In genomic region chr17:7191571-7192270, GRCh38 we compare ENCODE assay signal across 8 cellular contexts. TPM values are rescaled to one million over a fixed set of nuclear protein-coding genes. Genes with fewer than 3 reads are reported as not detected.
A peak's percentile ranks its signal among the peaks of the same experiment; 100 is the strongest.
DNase-seq lines count a peak whose midpoint lies in the region; ATAC-seq lines count a peak whose summit lies in the region.

No MANE protein-coding gene starts in this region.

- no peak overlapping the region for H3K27ac Mint-ChIP-seq in activated naive CD8-positive, alpha-beta T cell treated with anti-CD3 and anti-CD28 coated beads, Interleukin-2, amount 10 ng/mL, durations not matched to agents 7 days and 5 days
- no peak overlapping the region for H3K27ac Mint-ChIP-seq in activated naive CD8-positive, alpha-beta T cell treated with anti-CD3 and anti-CD28 coated beads for 36 hours

- H3K9me3 Mint-ChIP-seq in activated naive CD8-positive, alpha-beta T cell treated with anti-CD3 and anti-CD28 coated beads, Interleukin-2, amount 10 ng/mL, durations not matched to agents 7 days and 5 days = no peaks in the 10 kb centered on the region
- H3K9me3 Mint-ChIP-seq in activated naive CD8-positive, alpha-beta T cell treated with anti-CD3 and anti-CD28 coated beads for 36 hours = no peaks in the 10 kb centered on the region

- ATAC-seq in activated naive CD8-positive, alpha-beta T cell treated with anti-CD3 and anti-CD28 coated beads, Interleukin-2, amount 10 ng/mL, durations not matched to agents 7 days and 5 days (ENCODE audit: low read depth) = peak; percentile 55
- ATAC-seq in GM18519 (IDR thresholded peaks at IDR 0.05; ENCODE audit: low FRiP score, unreplicated experiment) (no peak), GM19328 (IDR thresholded peaks at IDR 0.05; ENCODE audit: unreplicated experiment) (no peak)

- H3K36me3 Mint-ChIP-seq in activated naive CD8-positive, alpha-beta T cell treated with anti-CD3 and anti-CD28 coated beads, Interleukin-2, amount 10 ng/mL, durations not matched to agents 7 days and 5 days = peaks cover 4% of the 10 kb centered on the region
- peaks cover 3% of the 10 kb centered on the region for H3K36me3 Mint-ChIP-seq in activated naive CD8-positive, alpha-beta T cell treated with anti-CD3 and anti-CD28 coated beads for 36 hours

- no peaks in the 10 kb centered on the region for H3K27me3 Mint-ChIP-seq in activated naive CD8-positive, alpha-beta T cell treated with anti-CD3 and anti-CD28 coated beads, Interleukin-2, amount 10 ng/mL, durations not matched to agents 7 days and 5 days
- H3K27me3 Mint-ChIP-seq in activated naive CD8-positive, alpha-beta T cell treated with anti-CD3 and anti-CD28 coated beads for 36 hours = no peaks in the 10 kb centered on the region

- no peaks in the 10 kb centered on the region for H3K4me1 Mint-ChIP-seq in activated naive CD8-positive, alpha-beta T cell treated with anti-CD3 and anti-CD28 coated beads, Interleukin-2, amount 10 ng/mL, durations not matched to agents 7 days and 5 days
- H3K4me1 Mint-ChIP-seq in activated naive CD8-positive, alpha-beta T cell treated with anti-CD3 and anti-CD28 coated beads for 36 hours = peaks cover 2% of the 10 kb centered on the region

- POLR2A ChIA-PET in activated naive CD8-positive, alpha-beta T cell treated with anti-CD3 and anti-CD28 coated beads, Interleukin-2, amount 10 ng/mL, durations not matched to agents 7 days and 5 days (lab: Charles Lee) = interaction anchor here (0.6 kb wide), 1 partner anchor 12 kb away, joined by 5 read pairs; the partner anchor contains the start of gene ASGR1

- H3K4me3 Mint-ChIP-seq in activated naive CD8-positive, alpha-beta T cell treated with anti-CD3 and anti-CD28 coated beads, Interleukin-2, amount 10 ng/mL, durations not matched to agents 7 days and 5 days = no peak overlapping the region
- no peak overlapping the region for H3K4me3 Mint-ChIP-seq in activated naive CD8-positive, alpha-beta T cell treated with anti-CD3 and anti-CD28 coated beads for 36 hours

- intact Hi-C loops in head of caudate nucleus (cut with DNase I) = no loop called here

- DNase-seq in activated naive CD8-positive, alpha-beta T cell treated with anti-CD3 and anti-CD28 coated beads, Interleukin-2, amount 10 ng/mL, durations not matched to agents 7 days and 5 days = no peak
- no peak for DNase-seq in activated naive CD8-positive, alpha-beta T cell treated with anti-CD3 and anti-CD28 coated beads for 36 hours
- DNase-seq in RPMI8226 (peak; percentile 21), head of caudate nucleus (peak in 41 of 42 donors; percentile 54 to 85 (median 70)), superior temporal gyrus (ENCODE audit: extremely low spot score) (peak; percentile 66), middle frontal gyrus (ENCODE audit: extremely low spot score, low spot score) (no peak)

RNA-seq across cellular contexts. Expression of gene ASGR1, which starts 12.6 kb away (rescaled TPM):
- total RNA-seq in activated naive CD8-positive, alpha-beta T cell treated with anti-CD3 and anti-CD28 coated beads, Interleukin-2, amount 10 ng/mL, durations not matched to agents 7 days and 5 days = 1 to 10 TPM; 1.1 to 1.5 TPM
- total RNA-seq in activated naive CD8-positive, alpha-beta T cell treated with anti-CD3 and anti-CD28 coated beads for 36 hours = 1 to 10 TPM; 2.8 to 4.4 TPM

RNA-seq across cellular contexts. Expression of gene DLG4, which starts 27.9 kb away (rescaled TPM):
- total RNA-seq in activated naive CD8-positive, alpha-beta T cell treated with anti-CD3 and anti-CD28 coated beads, Interleukin-2, amount 10 ng/mL, durations not matched to agents 7 days and 5 days = 10 to 100 TPM; 21.2 to 22.4 TPM
- total RNA-seq in activated naive CD8-positive, alpha-beta T cell treated with anti-CD3 and anti-CD28 coated beads for 36 hours = 1 to 10 TPM; 8.9 to 9.8 TPM

RNA-seq across cellular contexts. Expression of gene ACADVL, which starts 28.0 kb away (rescaled TPM):
- total RNA-seq in activated naive CD8-positive, alpha-beta T cell treated with anti-CD3 and anti-CD28 coated beads, Interleukin-2, amount 10 ng/mL, durations not matched to agents 7 days and 5 days = 100 to 1,000 TPM; 417 to 434 TPM
- 100 to 1,000 TPM; 245 to 256 TPM for total RNA-seq in activated naive CD8-positive, alpha-beta T cell treated with anti-CD3 and anti-CD28 coated beads for 36 hours

RNA-seq across cellular contexts. Expression of gene DVL2, which starts 42.6 kb away (rescaled TPM):
- total RNA-seq in activated naive CD8-positive, alpha-beta T cell treated with anti-CD3 and anti-CD28 coated beads, Interleukin-2, amount 10 ng/mL, durations not matched to agents 7 days and 5 days = 10 to 100 TPM; 62.1 to 67.3 TPM
- 10 to 100 TPM; 64.4 to 66.5 TPM for total RNA-seq in activated naive CD8-positive, alpha-beta T cell treated with anti-CD3 and anti-CD28 coated beads for 36 hours

RNA-seq across cellular contexts. Expression of gene PHF23, which starts 47.5 kb away (rescaled TPM):
- 10 to 100 TPM; 49.9 to 50.4 TPM for total RNA-seq in activated naive CD8-positive, alpha-beta T cell treated with anti-CD3 and anti-CD28 coated beads, Interleukin-2, amount 10 ng/mL, durations not matched to agents 7 days and 5 days
- 10 to 100 TPM; 28.1 to 28.8 TPM for total RNA-seq in activated naive CD8-positive, alpha-beta T cell treated with anti-CD3 and anti-CD28 coated beads for 36 hours

Comparison
In these comparisons a context has a peak if more than half of its experiments do, and no peak if none do; other contexts are left out.
1. DNase-seq: peak in RPMI8226 (single experiment), head of caudate nucleus (41 of 42) and superior temporal gyrus (single experiment); none in activated naive CD8-positive, alpha-beta T cell treated with anti-CD3 and anti-CD28 coated beads, Interleukin-2, amount 10 ng/mL, durations not matched to agents 7 days and 5 days (single experiment), activated naive CD8-positive, alpha-beta T cell treated with anti-CD3 and anti-CD28 coated beads for 36 hours (single experiment) and middle frontal gyrus (single experiment).